ENCODE assay signal across 8 cellular contexts in the genomic region with DNA sequence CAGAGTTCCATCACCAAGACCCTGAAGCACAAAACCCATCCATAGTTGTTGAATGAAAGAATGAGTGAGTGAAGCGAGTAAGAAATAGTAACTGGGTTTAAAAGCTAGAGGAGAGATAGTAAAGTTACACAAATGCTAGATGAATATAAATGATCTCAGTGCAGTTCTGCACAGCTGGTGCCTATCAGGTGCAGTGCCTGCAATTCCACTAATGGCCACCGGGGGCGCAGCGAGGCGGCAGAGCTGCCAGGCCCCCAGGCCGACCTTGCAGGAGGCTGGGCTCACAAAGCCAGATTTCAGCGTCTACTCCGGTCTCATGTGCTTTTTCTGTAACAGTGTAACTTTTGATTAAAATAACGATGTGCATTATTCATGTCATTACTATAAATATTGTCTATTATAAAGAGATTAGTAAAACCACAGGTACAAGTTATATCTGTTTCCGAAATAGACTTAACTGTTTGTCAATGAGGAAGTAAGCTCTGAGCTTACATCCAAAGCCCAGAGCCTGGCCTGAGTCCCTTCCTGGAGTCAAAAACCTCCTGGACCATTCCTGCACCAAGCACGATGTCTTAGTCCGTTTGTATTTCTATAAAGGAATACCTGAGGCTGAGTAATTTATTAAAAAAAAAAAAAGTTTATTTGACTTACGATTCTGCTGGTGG.
A peak's percentile ranks its signal among the peaks of the same experiment; 100 is the strongest.
DNase-seq lines count a peak whose midpoint lies in the region; ATAC-seq and TF ChIP-seq lines count a peak whose summit lies in the region.

No MANE protein-coding gene starts in this region.

- no peaks in the 10 kb centered on the region for H3K9me3 ChIP-seq in DOHH2 (ENCODE audit: control insufficient read depth, insufficient read depth, low read length)

- ATAC-seq in HG02870 (IDR thresholded peaks at IDR 0.05; ENCODE audit: unreplicated experiment) (peak; percentile 69), HG03039 (IDR thresholded peaks at IDR 0.05; ENCODE audit: unreplicated experiment) (no peak)

- no peak overlapping the region for H3K27ac Mint-ChIP-seq in nephron

- no peaks in the 10 kb centered on the region for H3F3A ChIP-seq in DOHH2 (ENCODE audit: control insufficient read depth, insufficient read depth)

- no peaks in the 10 kb centered on the region for H3K9me2 ChIP-seq in DOHH2 (replicated peaks; ENCODE audit: control insufficient read depth, low read length)

- no peaks in the 10 kb centered on the region for H3K4me1 ChIP-seq in DOHH2 (ENCODE audit: control insufficient read depth, low read length)

- no peaks in the 10 kb centered on the region for H3K36me3 Mint-ChIP-seq in nephron (ENCODE audit: low read depth)

- H3K27me3 Mint-ChIP-seq in nephron (ENCODE audit: low read depth): peaks cover 34% of the 10 kb centered on the region

- no peak overlapping the region for H3K27ac ChIP-seq in DOHH2 (ENCODE audit: low read depth, low read length)

- no peaks in the 10 kb centered on the region for H3K27me3 ChIP-seq in DOHH2 (ENCODE audit: control insufficient read depth, low read length)

- H3K9me3 Mint-ChIP-seq in nephron: peaks cover 3% of the 10 kb centered on the region

- no peak overlapping the region for H3K4me3 Mint-ChIP-seq in nephron

- no peaks in the 10 kb centered on the region for H3K36me3 ChIP-seq in DOHH2 (ENCODE audit: control insufficient read depth, low read length)

- TF ChIP-seq CTCF in DOHH2 (IDR thresholded peaks at IDR 0.05; ENCODE audit: low read depth, low read length, poor library complexity, severe bottlenecking): peak; percentile 99
- peak; percentile 98 for TF ChIP-seq CTCF in epithelial cell of proximal tubule (conservative IDR thresholded peaks at IDR 0.05; ENCODE audit: low read depth, low read length)
- peak; percentile 100 for TF ChIP-seq CTCF in nephron (IDR thresholded peaks at IDR 0.05; ENCODE audit: unreplicated experiment in 3 of 3)

- no peaks in the 10 kb centered on the region for H3K79me2 ChIP-seq in DOHH2 (ENCODE audit: control insufficient read depth, low read length)

- H3K4me1 Mint-ChIP-seq in nephron: peaks cover 9% of the 10 kb centered on the region

- no peak overlapping the region for H3K4me2 ChIP-seq in DOHH2 (ENCODE audit: low read length)

- DNase-seq in NOMO-1 treated with dmso at 0.1 percent for 144 hours (lab: John Stamatoyannopoulos, UW; ENCODE audit: unreplicated experiment) (peak; percentile 11), epithelial cell of proximal tubule (ENCODE audit: low read depth) (no peak)
- DNase-seq in activated CD8-positive, alpha-beta memory T cell treated with anti-CD3 and anti-CD28 coated beads, Interleukin-2, amount 50 U/mL, for 4 hours: peak; percentile 78
- peak; percentile 52 for DNase-seq in stimulated activated naive CD4-positive, alpha-beta T cell treated with Interleukin-2 at 50 U/mL for 16 hours (lab: John Stamatoyannopoulos, UW)

- no peaks in the 10 kb centered on the region for H4K20me1 ChIP-seq in DOHH2 (ENCODE audit: control insufficient read depth, insufficient read depth, low read depth, low read length)

- H3K4me3 ChIP-seq in DOHH2 (ENCODE audit: low read length) (no peak overlapping the region), epithelial cell of proximal tubule (ENCODE audit: low read depth, low read length) (no peak overlapping the region)
